In genomic region chr15:100614336-100614735, GRCh38 we compare ENCODE assay signal across 1 cellular context.
A peak's percentile ranks its signal among the peaks of the same experiment; 100 is the strongest.
TF ChIP-seq lines count a peak whose summit lies in the region.

No MANE protein-coding gene starts in this region.

TF ChIP-seq in K562, 482 proteins besides CTCF, POLR2A, EP300 and RAD21:
- TF ChIP-seq ZNF146 (CRISPR knock-in tag; IDR thresholded peaks at IDR 0.05; ENCODE audit: unreplicated experiment) (no peak), PHF20 (IDR thresholded peaks at IDR 0.05; ENCODE audit: partially characterized antibody) (no peak), ZBTB40 (IDR thresholded peaks at IDR 0.05) (peak; percentile 86), ZBTB40 (CRISPR knock-in tag; IDR thresholded peaks at IDR 0.05) (peak; percentile 31; the same call in 1 of the 2 replicates), ZBTB11 (CRISPR knock-in tag; IDR thresholded peaks at IDR 0.05) (no peak)
TF ChIP-seq in K562: peak in this region for 1.
